ENCODE assay signal across 12 cellular contexts in genomic region chr7:111528331-111528730, GRCh38. TPM values are rescaled to one million over a fixed set of nuclear protein-coding genes. Genes with fewer than 3 reads are reported as not detected.
DNase-seq lines count a peak whose midpoint lies in the region; ATAC-seq, FAIRE-seq and TF ChIP-seq lines count a peak whose summit lies in the region.
"Had no signal": no experiment of that assay in that cellular context is flagged by ENCODE, and none has a peak within 500 bp of the region (broad histone marks: within the 10 kb centered on the region; RNA-seq: fewer than 3 reads in every experiment).

No MANE protein-coding gene starts in this region.

- no peaks in the 10 kb centered on the region for H3K27me3 Mint-ChIP-seq in effector memory CD8-positive, alpha-beta T cell

- H3K4me1 ChIP-seq in spleen (peaks cover 0 to 28% (median 10%) of the 10 kb centered on the region in 6 donors), kidney (ENCODE audit: control insufficient read depth in 1 of 2, insufficient read depth in 1 of 2, low read depth in 1 of 2, low read length in 2 of 2) (peaks cover 0 to 2% of the 10 kb centered on the region in 2 donors)

- no peak overlapping the region for H3K4me3 ChIP-seq in spleen
- H3K4me3 ChIP-seq in kidney (ENCODE audit: low read length in 2 of 2) = no peak overlapping the region
- H3K4me3 ChIP-seq: uterus had no signal

- intact Hi-C loops in spleen (cut with DNase I; ENCODE audit: low total_unique reads) (no loop called here), kidney (cut with DNase I) (no loop called here)

- FAIRE-seq in kidney (lab: Jason Lieb, UNC) = no peak

- H3K9me3 ChIP-seq in spleen (no peaks in the 10 kb centered on the region), kidney (ENCODE audit: control insufficient read depth in 1 of 2, low read length in 2 of 2) (no peaks in the 10 kb centered on the region)
- H3K9me3 ChIP-seq: uterus had no signal

- TF ChIP-seq CTCF in spleen (IDR thresholded peaks at IDR 0.05 in 8 of 11, conservative IDR thresholded peaks at IDR 0.05 in 3 of 11) = no peak
- TF ChIP-seq CTCF in kidney (IDR thresholded peaks at IDR 0.05; ENCODE audit: borderline replicate concordance, extremely low read depth, insufficient read depth) = no peak

- no peak overlapping the region for H3K27ac ChIP-seq in spleen
- H3K27ac ChIP-seq in kidney (ENCODE audit: low read depth in 2 of 2, low read length in 2 of 2) = no peak overlapping the region

- H3K36me3 ChIP-seq in spleen = no peaks in the 10 kb centered on the region
- no peaks in the 10 kb centered on the region for H3K36me3 ChIP-seq in kidney (ENCODE audit: control insufficient read depth in 1 of 2, insufficient read depth in 2 of 2, low read length in 2 of 2)
- H3K36me3 ChIP-seq: uterus had no signal

- ATAC-seq in GM18858 (IDR thresholded peaks at IDR 0.05; ENCODE audit: unreplicated experiment) = peak; percentile 70
- peak; percentile 75 for ATAC-seq in GM21717 (IDR thresholded peaks at IDR 0.05; ENCODE audit: unreplicated experiment)
- peak; percentile 66 for ATAC-seq in HG03280 (IDR thresholded peaks at IDR 0.05; ENCODE audit: unreplicated experiment)
- peak; percentile 71 for ATAC-seq in effector memory CD8-positive, alpha-beta T cell (replicated peaks)

- H3K27ac Mint-ChIP-seq in effector memory CD8-positive, alpha-beta T cell = peak overlapping the region in 1 of 2 donors; percentile 60

- H3K9ac ChIP-seq in kidney (ENCODE audit: low read length in 2 of 2) = no peak overlapping the region

- peak overlapping the region in 1 of 2 donors; percentile 51 for H3K4me3 Mint-ChIP-seq in effector memory CD8-positive, alpha-beta T cell

- DNase-seq in effector memory CD8-positive, alpha-beta T cell = no peak
- no peak for DNase-seq in effector CD4-positive, alpha-beta T cell
- no peak for DNase-seq in spleen
- DNase-seq in stimulated activated CD4-positive, alpha-beta T cell treated with anti-CD3 and anti-CD28 coated beads, Interleukin-2, amount 100 ng/mL, for 48 hours = no peak
- DNase-seq in kidney = no peak
- DNase-seq: activated gamma-delta T cell treated with Interleukin-2 at 50 U/mL for 16 hours, NCI-H510A, T1000, uterus had no signal

- H3K4me1 Mint-ChIP-seq in effector memory CD8-positive, alpha-beta T cell (ENCODE audit: low read depth in 2 of 2) = peaks cover 15 to 18% of the 10 kb centered on the region in 2 donors

- no peak for TF ChIP-seq POLR2A in spleen (IDR thresholded peaks at IDR 0.05)

- H3K9me3 Mint-ChIP-seq in effector memory CD8-positive, alpha-beta T cell = no peaks in the 10 kb centered on the region

- H3K36me3 Mint-ChIP-seq in effector memory CD8-positive, alpha-beta T cell (ENCODE audit: insufficient read depth) = no peaks in the 10 kb centered on the region

- no peaks in the 10 kb centered on the region for H3K27me3 ChIP-seq in spleen (replicated peaks in 1 of 7)
- H3K27me3 ChIP-seq: uterus had no signal

- WGBS in spleen, 5 donors = 58 to 81% (median 63%) methylated on average over 1 of the region's 1 CpG

RNA-seq across cellular contexts. Expression of gene IMMP2L, which starts 34.0 kb away (rescaled TPM):
- 10 to 100 TPM in 4 of 7 donors, 1 to 10 TPM in 3; 8.2 to 32.7 (median 10.9) TPM for total RNA-seq in spleen
- polyA plus RNA-seq in spleen = 1 to 10 TPM; 6.5 to 8.4 (median 7.4) TPM
- 46.4 TPM for total RNA-seq in kidney
- polyA plus RNA-seq in kidney (ENCODE audit: insufficient read depth, low read depth, low replicate concordance) = 52.1 TPM
